Comparison of ENCODE assay signal across 8 cellular contexts in the genomic region with DNA sequence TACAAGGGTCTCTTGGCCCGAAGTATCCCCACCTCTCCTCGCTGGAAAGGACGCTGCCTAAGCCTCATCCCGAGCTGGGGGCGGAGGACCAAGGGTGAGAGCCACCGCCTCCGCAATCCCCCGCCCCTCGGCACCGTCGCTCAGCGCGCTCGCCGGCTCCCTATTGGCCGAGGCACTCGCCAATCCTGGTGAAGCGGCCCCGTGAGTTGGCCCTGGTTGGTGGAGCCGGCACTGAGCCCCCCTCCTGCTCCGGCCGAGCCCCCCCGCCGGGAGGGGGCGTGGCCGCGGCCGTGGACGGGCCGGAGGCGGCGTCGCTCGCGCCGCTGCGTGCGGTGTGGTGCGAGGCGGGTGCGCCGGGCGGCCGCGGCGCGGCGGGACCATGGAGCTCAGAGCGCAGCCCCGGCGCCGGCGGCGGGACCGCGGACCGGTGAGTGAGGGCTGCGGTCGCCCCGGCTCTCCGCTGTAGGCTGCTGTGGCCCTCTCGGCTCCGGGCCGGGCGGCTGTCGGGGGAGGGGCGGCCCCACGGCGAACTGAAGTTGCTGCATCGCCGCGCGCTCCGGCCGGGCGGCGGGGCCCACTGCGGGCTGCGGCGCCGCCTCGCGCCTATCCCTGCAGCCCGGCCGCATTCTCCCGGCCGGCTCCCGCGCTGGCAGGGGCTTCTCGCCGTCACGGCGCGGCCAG. TPM values are rescaled to one million over a fixed set of nuclear protein-coding genes. Genes with fewer than 3 reads are reported as not detected.
DNase-seq lines count a peak whose midpoint lies in the region; ATAC-seq and TF ChIP-seq lines count a peak whose summit lies in the region.

A gene with protein sequence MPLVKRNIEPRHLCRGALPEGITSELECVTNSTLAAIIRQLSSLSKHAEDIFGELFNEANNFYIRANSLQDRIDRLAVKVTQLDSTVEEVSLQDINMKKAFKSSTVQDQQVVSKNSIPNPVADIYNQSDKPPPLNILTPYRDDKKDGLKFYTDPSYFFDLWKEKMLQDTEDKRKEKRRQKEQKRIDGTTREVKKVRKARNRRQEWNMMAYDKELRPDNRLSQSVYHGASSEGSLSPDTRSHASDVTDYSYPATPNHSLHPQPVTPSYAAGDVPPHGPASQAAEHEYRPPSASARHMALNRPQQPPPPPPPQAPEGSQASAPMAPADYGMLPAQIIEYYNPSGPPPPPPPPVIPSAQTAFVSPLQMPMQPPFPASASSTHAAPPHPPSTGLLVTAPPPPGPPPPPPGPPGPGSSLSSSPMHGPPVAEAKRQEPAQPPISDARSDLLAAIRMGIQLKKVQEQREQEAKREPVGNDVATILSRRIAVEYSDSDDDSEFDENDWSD (plus strand): TSS at position 291 of the 681 bp plus-strand sequence. CDS start 84,588 bp downstream, outside the sequence.

- peak within 1 kb of the TSS; percentile 99 for H2BK15ac ChIP-seq in neuronal stem cell (ENCODE audit: low read length)

- ATAC-seq in GM21515 (IDR thresholded peaks at IDR 0.05; ENCODE audit: unreplicated experiment), result peak; percentile 97

- DNase-seq in D341Med (ENCODE audit: low spot score), result peak; percentile 99
- peak; percentile 17 to 92 (median 83) for DNase-seq in HUDEP-2 (lab: John Stamatoyannopoulos, UW; ENCODE audit: unreplicated experiment in 76 of 76)
- peak; percentile 78 for DNase-seq in NOMO-1 treated with DMSO at 0.1 percent for 48 hours (lab: John Stamatoyannopoulos, UW; ENCODE audit: unreplicated experiment)
- peak; percentile 98 for DNase-seq in glutamatergic neuron
- peak; percentile 95 for DNase-seq in neuronal stem cell (ENCODE audit: low spot score)
- peak; percentile 95 for DNase-seq in type B pancreatic cell (ENCODE audit: extremely low spot score, unreplicated experiment)

- H2BK5ac ChIP-seq in neuronal stem cell (ENCODE audit: low read length), result peak within 1 kb of the TSS; percentile 96

- H2BK120ac ChIP-seq in neuronal stem cell (ENCODE audit: low read depth, low read length), result peak within 1 kb of the TSS; percentile 63

- H3K4me2 ChIP-seq in neuronal stem cell (ENCODE audit: insufficient read depth, low read length, poor library complexity, severe bottlenecking), result peak within 1 kb of the TSS; percentile 78

- peaks cover 23 to 27% of the 10 kb centered on the region in 2 donors for H3K4me1 ChIP-seq in neuronal stem cell (ENCODE audit: control insufficient read depth in 2 of 2, insufficient read depth in 1 of 2, low read depth in 1 of 2, low read length in 2 of 2)

- H3K23ac ChIP-seq in neuronal stem cell (ENCODE audit: low read depth, low read length, poor library complexity), result peak within 1 kb of the TSS; percentile 66

- H3K9ac ChIP-seq in neuronal stem cell (ENCODE audit: low read depth, low read length, poor library complexity), result peak within 1 kb of the TSS; percentile 98

- peak within 1 kb of the TSS; percentile 77 for H2AK5ac ChIP-seq in neuronal stem cell (ENCODE audit: low read depth, low read length)

- H3K9me3 ChIP-seq in neuronal stem cell (replicated peaks in 1 of 2; ENCODE audit: control insufficient read depth in 2 of 2, insufficient read depth in 1 of 2, low read depth in 1 of 2, low read length in 2 of 2), result peaks cover 0 to 2% of the 10 kb centered on the region in 2 donors

- peak within 1 kb of the TSS; percentile 43 for H3K14ac ChIP-seq in neuronal stem cell (ENCODE audit: low read length)

- H3K36me3 Mint-ChIP-seq in activated naive CD8-positive, alpha-beta T cell, result no peaks in the 10 kb centered on the region
- H3K36me3 Mint-ChIP-seq in glutamatergic neuron (ENCODE audit: unreplicated experiment), result no peaks in the 10 kb centered on the region
- no peaks in the 10 kb centered on the region for H3K36me3 Mint-ChIP-seq in type B pancreatic cell

- H3K36me3 ChIP-seq in neuronal stem cell (replicated peaks in 1 of 2; ENCODE audit: control insufficient read depth in 2 of 2, insufficient read depth in 2 of 2, low read length in 2 of 2), result no peaks in the 10 kb centered on the region

- H2AFZ ChIP-seq in neuronal stem cell (ENCODE audit: low read length), result peak within 1 kb of the TSS; percentile 92

- peaks cover 34% of the 10 kb centered on the region for H3K27me3 Mint-ChIP-seq in activated naive CD8-positive, alpha-beta T cell
- H3K27me3 Mint-ChIP-seq in glutamatergic neuron (ENCODE audit: unreplicated experiment) (peaks cover 3% of the 10 kb centered on the region), type B pancreatic cell (peaks cover 41% of the 10 kb centered on the region)

- no peak within 1 kb of the TSS for H4K91ac ChIP-seq in neuronal stem cell (ENCODE audit: low read depth, low read length, poor library complexity)

- H3K9me3 Mint-ChIP-seq in activated naive CD8-positive, alpha-beta T cell (ENCODE audit: low read depth), result no peaks in the 10 kb centered on the region
- H3K9me3 Mint-ChIP-seq in glutamatergic neuron (ENCODE audit: unreplicated experiment), result peaks cover 5% of the 10 kb centered on the region
- no peaks in the 10 kb centered on the region for H3K9me3 Mint-ChIP-seq in type B pancreatic cell

- H3K4me3 ChIP-seq in neuronal stem cell (ENCODE audit: low read length in 2 of 2), result peak within 1 kb of the TSS; percentile 57 to 99

- H3K27ac ChIP-seq in neuronal stem cell (replicated peaks; ENCODE audit: low read length), result peak within 1 kb of the TSS; percentile 88

- TF ChIP-seq CTCF in glutamatergic neuron (IDR thresholded peaks at IDR 0.05; ENCODE audit: partially characterized antibody, unreplicated experiment) (no peak), type B pancreatic cell (conservative IDR thresholded peaks at IDR 0.05) (no peak)

- no peaks in the 10 kb centered on the region for H3K79me1 ChIP-seq in neuronal stem cell (ENCODE audit: low read depth, low read length)

- peaks cover 14% of the 10 kb centered on the region for H3K4me1 Mint-ChIP-seq in activated naive CD8-positive, alpha-beta T cell (ENCODE audit: low read depth)
- H3K4me1 Mint-ChIP-seq in glutamatergic neuron (ENCODE audit: low read depth, unreplicated experiment), result no peaks in the 10 kb centered on the region
- peaks cover 15% of the 10 kb centered on the region for H3K4me1 Mint-ChIP-seq in type B pancreatic cell (ENCODE audit: unreplicated experiment)

- peak within 1 kb of the TSS; percentile 71 for H3K4me3 Mint-ChIP-seq in activated naive CD8-positive, alpha-beta T cell
- H3K4me3 Mint-ChIP-seq in glutamatergic neuron (ENCODE audit: unreplicated experiment) (peak within 1 kb of the TSS; percentile 88), type B pancreatic cell (peak within 1 kb of the TSS; percentile 88)

- H3K4ac ChIP-seq in neuronal stem cell (ENCODE audit: low read length), result peak within 1 kb of the TSS; percentile 42

- H3K18ac ChIP-seq in neuronal stem cell (ENCODE audit: low read length), result peak within 1 kb of the TSS; percentile 99

- no peak within 1 kb of the TSS for H3K27ac Mint-ChIP-seq in activated naive CD8-positive, alpha-beta T cell
- no peak within 1 kb of the TSS for H3K27ac Mint-ChIP-seq in glutamatergic neuron (ENCODE audit: unreplicated experiment)
- H3K27ac Mint-ChIP-seq in type B pancreatic cell, result peak within 1 kb of the TSS; percentile 61

- peaks cover 0 to 15% (median 0%) of the 10 kb centered on the region in 3 experiments for H3K27me3 ChIP-seq in neuronal stem cell (ENCODE audit: control insufficient read depth in 3 of 3, insufficient read depth in 3 of 3, low read depth in 1 of 3, low read length in 3 of 3)

- no peak within 1 kb of the TSS for H2BK12ac ChIP-seq in neuronal stem cell (ENCODE audit: low read length)

- no peak within 1 kb of the TSS for H4K8ac ChIP-seq in neuronal stem cell (ENCODE audit: low read depth, low read length)

- WGBS in neuronal stem cell (ENCODE audit: extremely low coverage in 2 of 2, insufficient read length in 2 of 2, insufficient replicate concordance in 1 of 2), 2 donors, result no CpG with 5 or more reads among the region's 94 CpGs

RNA-seq across cellular contexts. Expression of the gene that starts here (rescaled TPM):
- total RNA-seq in glutamatergic neuron (ENCODE audit: unreplicated experiment) (10.1 TPM), type B pancreatic cell (ENCODE audit: low replicate concordance) (15.2 and 40.2 TPM in 2 replicates)
- polyA plus RNA-seq in neuronal stem cell (2013, experiment 1 of 2), result 70.3 TPM
- 72.7 TPM for polyA plus RNA-seq in neuronal stem cell (2013, experiment 2 of 2)

Comparison
In these comparisons a context has a peak if more than half of its experiments do, and no peak if none do; other contexts are left out.
1. Peak in every context shown above with its lines: DNase-seq, ATAC-seq, H3K4me3 ChIP-seq and H3K27ac ChIP-seq.